ENCODE assay signal across 13 cellular contexts in genomic region chr7:112791465-112792168, GRCh38. TPM values are rescaled to one million over a fixed set of nuclear protein-coding genes. Genes with fewer than 3 reads are reported as not detected.
DNase-seq lines count a peak whose midpoint lies in the region; ATAC-seq and TF ChIP-seq lines count a peak whose summit lies in the region.
"Had no signal": no experiment of that assay in that cellular context is flagged by ENCODE, and none has a peak within 500 bp of the region (broad histone marks: within the 10 kb centered on the region; RNA-seq: fewer than 3 reads in every experiment).

No MANE protein-coding gene starts in this region.

- no peak for TF ChIP-seq CTCF in MCF 10A (IDR thresholded peaks at IDR 0.05; ENCODE audit: unreplicated experiment)
- no peak for TF ChIP-seq CTCF in breast epithelium (IDR thresholded peaks at IDR 0.05)

- H3K36me3 Mint-ChIP-seq in MCF 10A (ENCODE audit: insufficient read depth, unreplicated experiment) (peaks cover 11% of the 10 kb centered on the region), T-helper 17 cell (ENCODE audit: low read depth) (peaks cover 5% of the 10 kb centered on the region), immature natural killer cell (no peaks in the 10 kb centered on the region)

- no peaks in the 10 kb centered on the region for H3K9me3 Mint-ChIP-seq in MCF 10A (ENCODE audit: unreplicated experiment)
- no peaks in the 10 kb centered on the region for H3K9me3 Mint-ChIP-seq in immature natural killer cell

- POLR2A ChIA-PET in MCF 10A (lab: Yijun Ruan, JAX) = interaction anchor here (1.2 to 6.8 kb wide), 3 partner anchors 16 to 54 kb away, joined by 3 to 165 read pairs (median 6); no protein-coding TSS in a partner anchor

- DNase-seq in MCF 10A (ENCODE audit: unreplicated experiment) (no peak), breast epithelium (ENCODE audit: low spot score in 2 of 2) (no peak), T-helper 17 cell (no peak), immature natural killer cell (no peak), NCI-H1417 (lab: John Stamatoyannopoulos, UW) (no peak), UCSD-AML1 (lab: John Stamatoyannopoulos, UW; ENCODE audit: unreplicated experiment) (no peak), SIG-M5 treated with dmso at 0.1 percent for 504 hours (lab: John Stamatoyannopoulos, UW; ENCODE audit: unreplicated experiment) (no peak)
- DNase-seq: activated CD4-positive, alpha-beta T cell treated with anti-CD3 and anti-CD28 coated beads for 1 hour; activated T-cell treated with anti-CD3 and anti-CD28 coated beads, Interleukin-2, amount 50 U/mL, for 48 hours; MV-4-11; spleen had no signal

- no peak overlapping the region for H3K4me3 ChIP-seq in breast epithelium

- CTCF ChIA-PET in MCF 10A (lab: Yijun Ruan, JAX) = interaction anchor here (0.6 to 1.2 kb wide), 2 partner anchors 14 to 112 kb away, joined by 3 read pairs; no protein-coding TSS in a partner anchor

- intact Hi-C loops in MCF 10A (cut with micrococcal nuclease) = loop anchor here (2.0 kb wide), 1 partner anchor 21 kb away; no protein-coding TSS in a partner anchor
- intact Hi-C loops in breast epithelium (cut with DNase I; ENCODE audit: low total_unique reads) = no loop called here

- no peak overlapping the region for H3K27ac ChIP-seq in breast epithelium
- H3K27ac ChIP-seq: ascending aorta had no signal

- no peaks in the 10 kb centered on the region for H3K27me3 ChIP-seq in breast epithelium
- H3K27me3 ChIP-seq: ascending aorta, spleen had no signal

- H3K9me3 ChIP-seq in breast epithelium (no peaks in the 10 kb centered on the region), T-helper 17 cell (ENCODE audit: control insufficient read depth, low read length, poor library complexity, severe bottlenecking) (no peaks in the 10 kb centered on the region)
- H3K9me3 ChIP-seq: ascending aorta, spleen had no signal

- H3K36me3 ChIP-seq in breast epithelium = no peaks in the 10 kb centered on the region
- H3K36me3 ChIP-seq: ascending aorta, spleen had no signal

- H3K4me1 ChIP-seq in breast epithelium = peaks cover 0 to 12% of the 10 kb centered on the region in 2 donors

- no TSS peak for BruUV-seq in MCF 10A (replicated peaks; lab: Mats Ljungman, UMichigan)

- H3K27me3 Mint-ChIP-seq in MCF 10A (ENCODE audit: insufficient read depth, unreplicated experiment) (no peaks in the 10 kb centered on the region), T-helper 17 cell (no peaks in the 10 kb centered on the region), immature natural killer cell (ENCODE audit: low read depth in 3 of 3) (peaks cover 8 to 18% (median 14%) of the 10 kb centered on the region in 3 donors)

- H3K4me1 Mint-ChIP-seq in MCF 10A (ENCODE audit: insufficient read depth, unreplicated experiment) = peaks cover 31% of the 10 kb centered on the region
- peaks cover 32% of the 10 kb centered on the region for H3K4me1 Mint-ChIP-seq in T-helper 17 cell
- peaks cover 40 to 41% of the 10 kb centered on the region in 2 donors for H3K4me1 Mint-ChIP-seq in immature natural killer cell

- TF ChIP-seq POLR2A in breast epithelium (IDR thresholded peaks at IDR 0.05) = no peak

- peak overlapping the region; percentile 4 for H3K4me3 Mint-ChIP-seq in MCF 10A (ENCODE audit: unreplicated experiment)
- H3K4me3 Mint-ChIP-seq in T-helper 17 cell = peak overlapping the region; percentile 98
- H3K4me3 Mint-ChIP-seq in immature natural killer cell = peak overlapping the region; percentile 61 to 95 (median 93)

- H3K27ac Mint-ChIP-seq in MCF 10A (ENCODE audit: low read depth, unreplicated experiment) (no peak overlapping the region), T-helper 17 cell (peak overlapping the region; percentile 34), immature natural killer cell (peak overlapping the region in 4 of 6 donors; percentile 15 to 66 (median 58))

- no peak for ATAC-seq in T-helper 17 cell
- ATAC-seq in HG03196 (IDR thresholded peaks at IDR 0.05; ENCODE audit: unreplicated experiment) = no peak

RNA-seq across cellular contexts. Expression of gene TMEM168, which starts 1.4 kb away (rescaled TPM):
- 29.5 and 32.5 TPM in 2 replicates for total RNA-seq in MCF 10A (2022)
- 10 to 100 TPM; 23.4 to 36.7 (median 28.2) TPM for total RNA-seq in breast epithelium
- 10 to 100 TPM; 12.4 to 16.0 TPM for total RNA-seq in T-helper 17 cell
- 1 to 10 TPM; 2.2 to 5.1 (median 3.0) TPM for polyA plus RNA-seq in immature natural killer cell

Comparison
In these comparisons a context has a peak if more than half of its experiments do, and no peak if none do; other contexts are left out.
1. H3K4me3 Mint-ChIP-seq: peak in every context shown above with its lines; median percentile 98 in T-helper 17 cell; 93 in immature natural killer cell; 4 in MCF 10A.